Comparison of ENCODE assay signal across 16 cellular contexts in the genomic region with DNA sequence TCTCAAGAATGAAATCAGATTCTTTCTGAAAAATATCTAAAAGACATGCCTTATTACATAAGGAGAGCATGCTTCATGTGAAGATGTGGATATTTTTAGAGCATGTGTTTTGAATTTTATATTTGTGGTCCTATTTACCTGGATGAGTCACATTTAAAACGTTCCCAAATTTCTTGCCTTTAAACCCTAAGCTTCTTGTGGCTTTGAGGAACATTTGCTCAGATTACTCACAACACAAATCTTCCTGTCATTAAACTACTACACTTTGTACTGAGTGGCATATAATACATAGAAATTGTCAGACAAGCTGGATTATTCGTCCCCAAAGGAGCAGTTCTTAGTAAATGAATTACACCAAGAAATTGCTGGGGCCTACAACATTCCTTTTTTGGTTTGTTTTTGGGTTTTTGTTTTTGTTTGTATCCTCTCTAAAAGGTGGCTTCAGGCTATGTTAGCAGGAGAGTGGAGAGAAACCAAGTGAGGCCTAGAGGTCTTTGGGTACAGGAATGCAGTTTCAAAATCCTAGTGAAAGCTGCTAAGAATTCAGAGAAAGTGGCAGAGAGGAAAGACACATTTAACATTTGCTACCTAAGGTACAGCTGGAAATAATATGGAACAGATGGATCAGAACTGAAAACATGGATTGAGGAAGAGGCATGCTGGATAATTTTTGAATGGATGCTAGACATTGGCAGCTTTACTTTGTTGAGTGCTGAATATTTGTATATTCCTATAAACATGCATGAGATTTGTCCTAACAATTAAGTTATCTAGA.
DNase-seq lines count a peak whose midpoint lies in the region; TF ChIP-seq lines count a peak whose summit lies in the region.
"Had no signal": no experiment of that assay in that cellular context is flagged by ENCODE, and none has a peak within 500 bp of the region (broad histone marks: within the 10 kb centered on the region; RNA-seq: fewer than 3 reads in every experiment).

No MANE protein-coding gene starts in this region.

- H3K4me3 ChIP-seq in urinary bladder (ENCODE audit: low read depth, low read length) (no peak overlapping the region), H7 (ENCODE audit: insufficient read depth, low read depth, low read length) (no peak overlapping the region)
- H3K4me3 ChIP-seq: smooth muscle cell, transverse colon had no signal

- peaks cover 21% of the 10 kb centered on the region for H3K4me1 Mint-ChIP-seq in brain
- peaks cover 52% of the 10 kb centered on the region for H3K4me1 Mint-ChIP-seq in mesothelial cell of epicardium
- H3K4me1 Mint-ChIP-seq in Calu3 (ENCODE audit: low read depth, unreplicated experiment), result peaks cover 46% of the 10 kb centered on the region
- H3K4me1 Mint-ChIP-seq: activated CD8-positive, alpha-beta memory T cell treated with anti-CD3 and anti-CD28 coated beads, Interleukin-2, amount 10 ng/mL, durations not matched to agents 7 days and 5 days had no signal

- H3K27ac Mint-ChIP-seq in brain (peak overlapping the region in 4 of 5 experiments; percentile 86 to 97 (median 94)), mesothelial cell of epicardium (peak overlapping the region; percentile 68), Calu3 (ENCODE audit: unreplicated experiment) (no peak overlapping the region)
- H3K27ac Mint-ChIP-seq: activated CD8-positive, alpha-beta memory T cell treated with anti-CD3 and anti-CD28 coated beads, Interleukin-2, amount 10 ng/mL, durations not matched to agents 7 days and 5 days had no signal

- DNase-seq in DMS 273 (lab: John Stamatoyannopoulos, UW; ENCODE audit: unreplicated experiment) (peak; percentile 44), DMS 273 treated with DMSO at 0.1 percent for 48 hours (lab: John Stamatoyannopoulos, UW) (no peak), mesothelial cell of epicardium (ENCODE audit: low spot score in 2 of 2, unreplicated experiment in 2 of 2) (no peak), H7 (no peak), NCI-H1105 (lab: John Stamatoyannopoulos, UW) (no peak), Calu3 (no peak)
- DNase-seq: activated CD8-positive, alpha-beta memory T cell treated with anti-CD3 and anti-CD28 coated beads, Interleukin-2, amount 10 ng/mL, durations not matched to agents 7 days and 5 days; activated naive CD4-positive, alpha-beta T cell treated with anti-CD3 and anti-CD28 coated beads, Interleukin-2, amount 50 U/mL, for 16 hours; cortex of kidney; NCI-H1694 treated with DMSO at 0.1 percent for 48 hours; SIG-M5 had no signal

- CTCF ChIA-PET in Calu3 (lab: Charles Lee), result interaction anchor here (0.6 to 1.2 kb wide), 4 partner anchors 9 to 562 kb away, joined by 3 to 4 read pairs (median 3); no protein-coding TSS in a partner anchor

- TF ChIP-seq CTCF in brain (conservative IDR thresholded peaks at IDR 0.05), result no peak
- TF ChIP-seq CTCF in mesothelial cell of epicardium (IDR thresholded peaks at IDR 0.05; ENCODE audit: unreplicated experiment), result no peak
- TF ChIP-seq CTCF in Calu3 (IDR thresholded peaks at IDR 0.05; ENCODE audit: unreplicated experiment), result no peak

- H3K36me3 ChIP-seq in urinary bladder (ENCODE audit: insufficient read depth), result no peaks in the 10 kb centered on the region
- no peaks in the 10 kb centered on the region for H3K36me3 ChIP-seq in H7 (replicated peaks; ENCODE audit: control insufficient read depth, insufficient read depth, low read length)
- H3K36me3 ChIP-seq: transverse colon had no signal

- intact Hi-C loops in Calu3 (cut with micrococcal nuclease; ENCODE audit: unreplicated experiment), result no loop called here

- H3K36me3 Mint-ChIP-seq in brain, result no peaks in the 10 kb centered on the region
- H3K36me3 Mint-ChIP-seq in mesothelial cell of epicardium, result no peaks in the 10 kb centered on the region
- H3K36me3 Mint-ChIP-seq in Calu3 (ENCODE audit: insufficient read depth, unreplicated experiment), result no peaks in the 10 kb centered on the region
- H3K36me3 Mint-ChIP-seq: activated CD8-positive, alpha-beta memory T cell treated with anti-CD3 and anti-CD28 coated beads, Interleukin-2, amount 10 ng/mL, durations not matched to agents 7 days and 5 days had no signal

- no peaks in the 10 kb centered on the region for H3K4me1 ChIP-seq in urinary bladder (ENCODE audit: insufficient read depth)

- WGBS in urinary bladder, result 46% methylated on average over 2 of the region's 2 CpGs

- H3K4me3 Mint-ChIP-seq in brain (no peak overlapping the region), mesothelial cell of epicardium (no peak overlapping the region), Calu3 (ENCODE audit: low read depth, unreplicated experiment) (no peak overlapping the region)
- H3K4me3 Mint-ChIP-seq: activated CD8-positive, alpha-beta memory T cell treated with anti-CD3 and anti-CD28 coated beads, Interleukin-2, amount 10 ng/mL, durations not matched to agents 7 days and 5 days had no signal

- no TSS peak for BruUV-seq in Calu3 (replicated peaks; lab: Mats Ljungman, UMichigan)

- H3K27me3 ChIP-seq in H7 (ENCODE audit: control insufficient read depth, insufficient read depth, low read length), result no peaks in the 10 kb centered on the region

- H3K27me3 Mint-ChIP-seq in brain (no peaks in the 10 kb centered on the region), mesothelial cell of epicardium (ENCODE audit: low read depth) (no peaks in the 10 kb centered on the region), Calu3 (ENCODE audit: unreplicated experiment) (no peaks in the 10 kb centered on the region)

- peak overlapping the region; percentile 46 for H3K27ac ChIP-seq in urinary bladder (ENCODE audit: low read depth)
- H3K27ac ChIP-seq: 22Rv1, transverse colon had no signal

- H3K9me3 Mint-ChIP-seq in brain (peaks cover 0 to 9% (median 6%) of the 10 kb centered on the region in 5 experiments), mesothelial cell of epicardium (peaks cover 4% of the 10 kb centered on the region), Calu3 (ENCODE audit: low read depth, unreplicated experiment) (peaks cover 7% of the 10 kb centered on the region)
